ENCODE assay signal across 8 cellular contexts in genomic region chr19:44848036-44848804, GRCh38. TPM values are rescaled to one million over a fixed set of nuclear protein-coding genes. Genes with fewer than 3 reads are reported as not detected.
DNase-seq lines count a peak whose midpoint lies in the region; ATAC-seq, FAIRE-seq and TF ChIP-seq lines count a peak whose summit lies in the region.

No MANE protein-coding gene starts in this region.

- DNase-seq in A549 (ENCODE audit: low read depth in 1 of 2, low spot score in 1 of 2), result no peak
- DNase-seq in HT1080 (ENCODE audit: low read depth), result peak; percentile 47
- no peak for DNase-seq in chondrocyte (ENCODE audit: low spot score)
- DNase-seq in medulla oblongata (ENCODE audit: extremely low spot score), result peak; percentile 19
- DNase-seq in aorta, result peak; percentile 61 to 74
- DNase-seq in stimulated activated CD4-positive, alpha-beta T cell treated with anti-CD3 and anti-CD28 coated beads, Interleukin-15, amount 100 ng/mL, for 24 hours, result no peak
- no peak for DNase-seq in NCI-H1694 (lab: John Stamatoyannopoulos, UW)
- no peak for DNase-seq in GM12891 (ENCODE audit: insufficient read length, low spot score)

- intact Hi-C loops in aorta (cut with DNase I), result loop anchor here in 1 of 2 donors (2.0 kb wide), 1 partner anchor 43 kb away; the partner anchor contains the start of gene TOMM40

- peak overlapping the region; percentile 94 to 95 for H3K27ac ChIP-seq in A549
- peak overlapping the region in 1 of 2 donors; percentile 71 for H3K27ac ChIP-seq in aorta (ENCODE audit: low read depth in 1 of 2, low read length in 2 of 2)

- peak overlapping the region; percentile 93 for H3K4me2 ChIP-seq in A549

- H3K4me1 Mint-ChIP-seq in chondrocyte (ENCODE audit: low read depth), result peaks cover 37% of the 10 kb centered on the region

- no peaks in the 10 kb centered on the region for H3K27me3 Mint-ChIP-seq in chondrocyte (ENCODE audit: low read depth)

- POLR2A ChIA-PET in A549 (lab: Yijun Ruan, JAX), result no interaction called here

- no peaks in the 10 kb centered on the region for H3K36me3 Mint-ChIP-seq in chondrocyte (ENCODE audit: low read depth)

- H3K27ac Mint-ChIP-seq in chondrocyte (ENCODE audit: unreplicated experiment), result peak overlapping the region; percentile 95

- H3K9me3 Mint-ChIP-seq in chondrocyte (ENCODE audit: low read depth), result no peaks in the 10 kb centered on the region

- WGBS in A549 (ENCODE audit: missing lambda C conversion rate), result 59% methylated on average over 18 of the region's 19 CpGs
- 2 to 4% methylated on average over 19 of the region's 19 CpGs for WGBS in aorta, 2 donors

- FAIRE-seq in A549 (lab: Jason Lieb, UNC), result peak; percentile 56
- FAIRE-seq in GM12891 (lab: Jason Lieb, UNC), result no peak

- H3K4me1 ChIP-seq in A549 (peaks cover 37% of the 10 kb centered on the region), aorta (ENCODE audit: control insufficient read depth in 1 of 2, insufficient read depth in 2 of 2, low read length in 2 of 2) (no peaks in the 10 kb centered on the region)

- H3K27me3 ChIP-seq in aorta (ENCODE audit: control insufficient read depth in 1 of 2, insufficient read depth in 2 of 2, low read length in 1 of 2), result no peaks in the 10 kb centered on the region

- no peak for ATAC-seq in A549
- ATAC-seq in aorta (ENCODE audit: low FRiP score), result no peak

- H3K36me3 ChIP-seq in aorta (ENCODE audit: control insufficient read depth in 1 of 2, insufficient read depth in 2 of 2, low read length in 1 of 2), result no peaks in the 10 kb centered on the region

- CTCF ChIA-PET in A549 (lab: Yijun Ruan, JAX), result interaction anchor here (0.7 to 4.5 kb wide), 14 partner anchors 9 to 271 kb away, joined by 3 to 30 read pairs (median 4); partner anchors contain the start of gene TOMM40

- H3K4me3 Mint-ChIP-seq in chondrocyte (ENCODE audit: unreplicated experiment), result peak overlapping the region; percentile 92

- TF ChIP-seq POLR2A in A549 (IDR thresholded peaks at IDR 0.05; ENCODE audit: low read length) (no peak), GM12891 (IDR thresholded peaks at IDR 0.05; ENCODE audit: low read depth, low read length) (no peak)

- no peaks in the 10 kb centered on the region for H3K9me3 ChIP-seq in A549
- no peaks in the 10 kb centered on the region for H3K9me3 ChIP-seq in aorta (ENCODE audit: control insufficient read depth, low read length)

- no peak for TF ChIP-seq RAD21 in A549 (conservative IDR thresholded peaks at IDR 0.05 in 1 of 2, IDR thresholded peaks at IDR 0.05 in 1 of 2)

- H3K4me3 ChIP-seq in A549 (peak overlapping the region; percentile 97), aorta (ENCODE audit: low read length in 2 of 2) (peak overlapping the region; percentile 76 to 88)

- TF ChIP-seq EP300 in A549 (IDR thresholded peaks at IDR 0.05), result no peak

- TF ChIP-seq CTCF in A549 (IDR thresholded peaks at IDR 0.05) (no peak), chondrocyte (IDR thresholded peaks at IDR 0.05) (no peak)

TF ChIP-seq in A549, 52 proteins besides CTCF, POLR2A, EP300 and RAD21:
- 0 out of 2 replicates have a peak, but pooled peaks have one; percentile 23 for TF ChIP-seq MAX (IDR thresholded peaks at IDR 0.05)
- TF ChIP-seq RARB (CRISPR knock-in tag; IDR thresholded peaks at IDR 0.05), result no peak

TF ChIP-seq in GM12891, 5 proteins besides CTCF, POLR2A, EP300 and RAD21:
- TF ChIP-seq POLR2AphosphoS5 (IDR thresholded peaks at IDR 0.05; ENCODE audit: low read depth, low read length) (no peak), SPI1 (IDR thresholded peaks at IDR 0.05; ENCODE audit: low read depth, low read length) (no peak), PAX5 (IDR thresholded peaks at IDR 0.05; ENCODE audit: insufficient read depth, low read length, severe bottlenecking) (no peak), TAF1 (IDR thresholded peaks at IDR 0.05; ENCODE audit: low read depth, low read length) (no peak), POU2F2 (IDR thresholded peaks at IDR 0.05; ENCODE audit: low read depth, low read length) (no peak)

RNA-seq across cellular contexts. Expression of gene NECTIN2, which starts 2.1 kb away (rescaled TPM):
- 69.4 and 84.8 TPM in 2 replicates for polyA plus RNA-seq in A549 (2011; rRNA removed)
- 86.0 and 115 TPM in 2 replicates for polyA plus RNA-seq in A549 (2012; cell fraction: cytosol; rRNA removed)
- polyA plus RNA-seq in A549 (2012; cell fraction: nucleus; rRNA removed), result 151 and 174 TPM in 2 replicates
- 77.7 to 92.4 TPM (median 89.6 TPM) in 3 replicates for polyA plus RNA-seq in A549 (2017; fragmentation: RNase III; extraction: RNeasy Plus Mini Kit Qiagen cat#74134 plus additional on column Dnase treatment)
- polyA minus RNA-seq in A549 (2011; rRNA and poly(A)+ RNA removed), result 91.4 and 99.5 TPM in 2 replicates
- total RNA-seq in HT1080 (2014; rRNA removed; shearing (Covaris generic)), result 131 and 151 TPM in 2 replicates
- polyA plus RNA-seq in HT1080 (2015; cell fraction: cytosol; rRNA removed), result 175 and 182 TPM in 2 replicates
- 148 and 172 TPM in 2 replicates for polyA plus RNA-seq in HT1080 (2015; cell fraction: nucleus; rRNA removed)
- total RNA-seq in chondrocyte, result 88.9 to 120 TPM (median 116 TPM) in 3 replicates
- 10 to 100 TPM; 88.2 to 97.8 TPM for total RNA-seq in aorta
- polyA plus RNA-seq in aorta, result 10 to 100 TPM; 27.8 to 49.5 TPM
- polyA plus RNA-seq in GM12891 (2012; ENCODE audit: low read depth, missing spikeins), result 0.18 TPM

RNA-seq across cellular contexts. Expression of gene BCAM, which starts 39.3 kb away (rescaled TPM):
- polyA plus RNA-seq in A549 (2011; rRNA removed) (15.2 and 18.4 TPM in 2 replicates), A549 (2017; fragmentation: RNase III; extraction: RNeasy Plus Mini Kit Qiagen cat#74134 plus additional on column Dnase treatment) (77.5 to 102 TPM (median 88.1 TPM) in 3 replicates), aorta (100 to 1,000 TPM in 1 of 2 donors, 10 to 100 TPM in 1; 43.1 to 109 TPM)
- 62.2 and 88.1 TPM in 2 replicates for polyA plus RNA-seq in A549 (2012; cell fraction: cytosol; rRNA removed)
- polyA plus RNA-seq in A549 (2012; cell fraction: nucleus; rRNA removed), result 183 and 239 TPM in 2 replicates
- 8.1 and 25.5 TPM in 2 replicates for polyA minus RNA-seq in A549 (2011; rRNA and poly(A)+ RNA removed)
- 2.0 and 3.9 TPM in 2 replicates for total RNA-seq in HT1080 (2014; rRNA removed; shearing (Covaris generic))
- 2.6 and 4.3 TPM in 2 replicates for polyA plus RNA-seq in HT1080 (2015; cell fraction: cytosol; rRNA removed)
- polyA plus RNA-seq in HT1080 (2015; cell fraction: nucleus; rRNA removed), result 2.8 and 9.1 TPM in 2 replicates
- total RNA-seq in chondrocyte (4.3 to 15.1 TPM (median 14.0 TPM) in 3 replicates), aorta (100 to 1,000 TPM; 146 to 161 TPM)
- not detected for polyA plus RNA-seq in GM12891 (2012; ENCODE audit: low read depth, missing spikeins)

RNA-seq across cellular contexts. Expression of gene TOMM40, which starts 42.8 kb away (rescaled TPM):
- 83.6 and 92.7 TPM in 2 replicates for polyA plus RNA-seq in A549 (2011; rRNA removed)
- 324 and 402 TPM in 2 replicates for polyA plus RNA-seq in A549 (2012; cell fraction: cytosol; rRNA removed)
- 294 and 420 TPM in 2 replicates for polyA plus RNA-seq in A549 (2012; cell fraction: nucleus; rRNA removed)
- 172 to 201 TPM (median 180 TPM) in 3 replicates for polyA plus RNA-seq in A549 (2017; fragmentation: RNase III; extraction: RNeasy Plus Mini Kit Qiagen cat#74134 plus additional on column Dnase treatment)
- 120 and 129 TPM in 2 replicates for polyA minus RNA-seq in A549 (2011; rRNA and poly(A)+ RNA removed)
- total RNA-seq in HT1080 (2014; rRNA removed; shearing (Covaris generic)), result 230 and 243 TPM in 2 replicates
- 106 and 111 TPM in 2 replicates for polyA plus RNA-seq in HT1080 (2015; cell fraction: cytosol; rRNA removed)
- polyA plus RNA-seq in HT1080 (2015; cell fraction: nucleus; rRNA removed), result 87.4 and 119 TPM in 2 replicates
- total RNA-seq in chondrocyte, result 39.0 to 46.1 TPM (median 40.9 TPM) in 3 replicates
- total RNA-seq in aorta, result 10 to 100 TPM; 22.3 to 23.6 TPM
- 10 to 100 TPM in 1 of 2 donors, 1 to 10 TPM in 1; 8.9 to 14.8 TPM for polyA plus RNA-seq in aorta
- polyA plus RNA-seq in GM12891 (2012; ENCODE audit: low read depth, missing spikeins), result 61.6 TPM

RNA-seq across cellular contexts. Expression of gene APOE, which starts 57.4 kb away (rescaled TPM):
- polyA plus RNA-seq in A549 (2011; rRNA removed), result 9.4 and 12.5 TPM in 2 replicates
- polyA plus RNA-seq in A549 (2012; cell fraction: cytosol; rRNA removed), result 14.3 and 17.4 TPM in 2 replicates
- 32.0 and 33.0 TPM in 2 replicates for polyA plus RNA-seq in A549 (2012; cell fraction: nucleus; rRNA removed)
- polyA plus RNA-seq in A549 (2017; fragmentation: RNase III; extraction: RNeasy Plus Mini Kit Qiagen cat#74134 plus additional on column Dnase treatment), result 16.2 to 31.9 TPM (median 20.2 TPM) in 3 replicates
- 1.7 and 4.0 TPM in 2 replicates for polyA minus RNA-seq in A549 (2011; rRNA and poly(A)+ RNA removed)
- 1.4 and 1.9 TPM in 2 replicates for total RNA-seq in HT1080 (2014; rRNA removed; shearing (Covaris generic))
- 0.88 and 2.1 TPM in 2 replicates for polyA plus RNA-seq in HT1080 (2015; cell fraction: cytosol; rRNA removed)
- polyA plus RNA-seq in HT1080 (2015; cell fraction: nucleus; rRNA removed), result 1.5 and 2.5 TPM in 2 replicates
- total RNA-seq in chondrocyte, result 47.1 to 178 TPM (median 170 TPM) in 3 replicates
- total RNA-seq in aorta, result 100 to 1,000 TPM in 1 of 2 donors, 10 to 100 TPM in 1; 96.1 to 105 TPM
- polyA plus RNA-seq in aorta, result 100 to 1,000 TPM; 207 to 455 TPM
- 0.64 TPM for polyA plus RNA-seq in GM12891 (2012; ENCODE audit: low read depth, missing spikeins)

Comparison
In these comparisons a context has a peak if more than half of its experiments do, and no peak if none do; other contexts are left out.
1. DNase-seq: peak in HT1080 (single experiment), medulla oblongata (single experiment) and aorta (2 of 2); none in A549 (0 of 2), chondrocyte (single experiment), stimulated activated CD4-positive, alpha-beta T cell treated with anti-CD3 and anti-CD28 coated beads, Interleukin-15, amount 100 ng/mL, for 24 hours (single experiment), NCI-H1694 (single experiment) and GM12891 (single experiment).